ENCODE assay signal across 1 cellular context in the genomic region with DNA sequence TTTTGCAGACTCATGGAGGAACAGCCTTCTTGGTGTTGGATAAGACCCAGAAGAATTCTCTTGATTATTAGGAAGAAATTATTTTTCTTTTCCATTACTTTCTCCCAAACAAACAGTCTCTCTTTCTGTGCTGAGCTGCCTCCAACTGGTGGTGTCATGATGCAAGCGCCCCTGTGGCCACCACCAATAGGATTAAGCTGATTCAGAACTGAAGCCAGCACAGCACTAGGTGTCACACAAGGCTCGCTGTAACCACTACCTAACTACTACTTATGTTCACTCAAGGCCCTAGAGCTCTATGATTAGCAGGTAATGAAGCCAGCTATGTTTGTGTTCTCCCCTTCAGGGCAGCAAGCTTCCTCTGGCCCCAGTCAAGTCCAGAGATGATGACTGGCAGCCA.
TF ChIP-seq lines count a peak whose summit lies in the region.

No MANE protein-coding gene starts in this region.

TF ChIP-seq in H1, 55 proteins besides CTCF, POLR2A, EP300 and RAD21:
- TF ChIP-seq NANOG (IDR thresholded peaks at IDR 0.05; ENCODE audit: insufficient read depth, low read depth, low read length, poor library complexity, severe bottlenecking) (no peak), ZNF274 (IDR thresholded peaks at IDR 0.05; ENCODE audit: borderline replicate concordance, extremely low read depth, low read length) (no peak), RFX5 (IDR thresholded peaks at IDR 0.05; ENCODE audit: borderline replicate concordance, low read depth, low read length) (no peak), SUZ12 (IDR thresholded peaks at IDR 0.05; ENCODE audit: low read length) (no peak), TEAD4 (IDR thresholded peaks at IDR 0.05; ENCODE audit: low read depth, low read length) (no peak), CREB1 (IDR thresholded peaks at IDR 0.05) (no peak), MAFK (IDR thresholded peaks at IDR 0.05; ENCODE audit: low read depth, low read length) (no peak), JUND (IDR thresholded peaks at IDR 0.05; ENCODE audit: low read length) (no peak)
- TF ChIP-seq, protein P1, sequence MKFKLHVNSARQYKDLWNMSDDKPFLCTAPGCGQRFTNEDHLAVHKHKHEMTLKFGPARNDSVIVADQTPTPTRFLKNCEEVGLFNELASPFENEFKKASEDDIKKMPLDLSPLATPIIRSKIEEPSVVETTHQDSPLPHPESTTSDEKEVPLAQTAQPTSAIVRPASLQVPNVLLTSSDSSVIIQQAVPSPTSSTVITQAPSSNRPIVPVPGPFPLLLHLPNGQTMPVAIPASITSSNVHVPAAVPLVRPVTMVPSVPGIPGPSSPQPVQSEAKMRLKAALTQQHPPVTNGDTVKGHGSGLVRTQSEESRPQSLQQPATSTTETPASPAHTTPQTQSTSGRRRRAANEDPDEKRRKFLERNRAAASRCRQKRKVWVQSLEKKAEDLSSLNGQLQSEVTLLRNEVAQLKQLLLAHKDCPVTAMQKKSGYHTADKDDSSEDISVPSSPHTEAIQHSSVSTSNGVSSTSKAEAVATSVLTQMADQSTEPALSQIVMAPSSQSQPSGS (IDR thresholded peaks at IDR 0.05; ENCODE audit: low read length) = no peak
